ENCODE assay signal across 25 cellular contexts in genomic region chr6:14787274-14787673, GRCh38.
"Had no signal": no experiment of that assay in that cellular context is flagged by ENCODE, and none has a peak within 500 bp of the region (broad histone marks: within the 10 kb centered on the region; RNA-seq: fewer than 3 reads in every experiment).

No MANE protein-coding gene starts in this region.

- H3K4me1 ChIP-seq: adrenal gland, body of pancreas, colonic mucosa, heart right ventricle, right lobe of liver, uterus had no signal

- H3K9me3 Mint-ChIP-seq: type B pancreatic cell had no signal

- ATAC-seq: body of pancreas; heart right ventricle; naive thymus-derived CD4-positive, alpha-beta T cell; right lobe of liver had no signal

- DNase-seq: activated CD4-positive, alpha-beta T cell treated with anti-CD3 and anti-CD28 coated beads, Interleukin-2, amount 50 U/mL, for 1 hour; activated CD4-positive, CD25-positive, alpha-beta regulatory T cell treated with anti-CD3 and anti-CD28 coated beads, Interleukin-2, amount 50 U/mL, for 72 hours; activated naive CD4-positive, alpha-beta T cell; activated T-cell treated with anti-CD3 and anti-CD28 coated beads for 4 hours; adrenal gland; aorta; body of pancreas; colonic mucosa; effector CD8-positive, alpha-beta T cell; esophagus squamous epithelium; foreskin melanocyte; heart right ventricle; midbrain; naive thymus-derived CD4-positive, alpha-beta T cell; ovary; right lobe of liver; stimulated activated CD4-positive, alpha-beta T cell treated with anti-CD3 and anti-CD28 coated beads, Interleukin-2, amount 100 ng/mL, for 48 hours; substantia nigra; T1000; uterus; WERI-Rb-1 had no signal

- H3K36me3 Mint-ChIP-seq: type B pancreatic cell had no signal

- H3K27me3 Mint-ChIP-seq: naive thymus-derived CD4-positive, alpha-beta T cell had no signal

- H3K9me3 ChIP-seq: adrenal gland, body of pancreas, colonic mucosa, esophagus squamous epithelium, heart right ventricle, ovary, right lobe of liver, uterus had no signal

- H3K27me3 ChIP-seq: adrenal gland, body of pancreas, colonic mucosa, esophagus squamous epithelium, heart right ventricle, ovary, right lobe of liver, uterus had no signal

- H3K36me3 ChIP-seq: adrenal gland, colonic mucosa, esophagus squamous epithelium, heart right ventricle, ovary, right lobe of liver, uterus, WERI-Rb-1 had no signal

- H3K27ac Mint-ChIP-seq: activated naive CD4-positive, alpha-beta T cell treated with anti-CD3 and anti-CD28 coated beads, Interleukin-2, amount 50 U/mL, for 72 hours; naive thymus-derived CD4-positive, alpha-beta T cell; progenitor cell of endocrine pancreas; stimulated activated naive CD8-positive, alpha-beta T cell treated with anti-CD3 and anti-CD28 coated beads, Interleukin-15, Interleukin-2, amounts not matched to agents 100 ng/mL and 50 ng/mL, for 24 hours; type B pancreatic cell had no signal

- H3K4me3 ChIP-seq: adrenal gland, body of pancreas, colonic mucosa, esophagus squamous epithelium, heart right ventricle, ovary, right lobe of liver, uterus had no signal

- H3K4me3 Mint-ChIP-seq: naive thymus-derived CD4-positive, alpha-beta T cell; stimulated activated naive CD8-positive, alpha-beta T cell treated with anti-CD3 and anti-CD28 coated beads, Interleukin-15, Interleukin-2, amounts not matched to agents 100 ng/mL and 50 ng/mL, for 24 hours; type B pancreatic cell had no signal
